Comparison of ENCODE assay signal across 8 cellular contexts in genomic region chr22:43187171-43188099, GRCh38. TPM values are rescaled to one million over a fixed set of nuclear protein-coding genes. Genes with fewer than 3 reads are reported as not detected.
DNase-seq lines count a peak whose midpoint lies in the region; ATAC-seq and TF ChIP-seq lines count a peak whose summit lies in the region.

No MANE protein-coding gene starts in this region.

- H3K36me3 Mint-ChIP-seq in activated naive CD4-positive, alpha-beta T cell treated with anti-CD3 and anti-CD28 coated beads for 36 hours (ENCODE audit: low read depth): peaks cover 2% of the 10 kb centered on the region

- no peaks in the 10 kb centered on the region for H3K27me3 ChIP-seq in SJSA1 (replicated peaks)

- peak; percentile 76 for TF ChIP-seq CTCF in GM10266 (IDR thresholded peaks at IDR 0.05; ENCODE audit: control insufficient read depth, insufficient read depth, low read depth, missing control alignments)

- H3K27ac ChIP-seq in SJSA1: peak overlapping the region; percentile 85

- H3K9me3 ChIP-seq in SJSA1 (replicated peaks): no peaks in the 10 kb centered on the region; the same call in 1 of the 2 replicates

- peak; percentile 75 for ATAC-seq in HG02571 (IDR thresholded peaks at IDR 0.05; ENCODE audit: unreplicated experiment)

- H3K4me1 Mint-ChIP-seq in activated naive CD4-positive, alpha-beta T cell treated with anti-CD3 and anti-CD28 coated beads for 36 hours (ENCODE audit: low read depth): peaks cover 23% of the 10 kb centered on the region

- intact Hi-C loops in activated naive CD4-positive, alpha-beta T cell treated with anti-CD3 and anti-CD28 coated beads for 36 hours (cut with micrococcal nuclease): loop anchor here (1.0 to 5.0 kb wide), 8 partner anchors 37 to 573 kb away; partner anchors contain the start of genes ARFGAP3, BIK, MCAT and POLDIP3

- peaks cover 12% of the 10 kb centered on the region for H3K36me3 ChIP-seq in SJSA1

- peaks cover 55% of the 10 kb centered on the region for H3K4me1 ChIP-seq in SJSA1 (replicated peaks)

- CTCF ChIA-PET in activated naive CD4-positive, alpha-beta T cell treated with anti-CD3 and anti-CD28 coated beads for 36 hours (lab: Charles Lee): interaction anchor here (0.6 to 1.5 kb wide), 9 partner anchors 10 to 628 kb away, joined by 3 to 5 read pairs (median 3); partner anchors contain the start of gene MCAT

- H3K27ac Mint-ChIP-seq in activated naive CD4-positive, alpha-beta T cell treated with anti-CD3 and anti-CD28 coated beads for 36 hours: peak overlapping the region; percentile 95

- peak overlapping the region; percentile 87 for H3K4me3 Mint-ChIP-seq in activated naive CD4-positive, alpha-beta T cell treated with anti-CD3 and anti-CD28 coated beads for 36 hours

- H3K27me3 Mint-ChIP-seq in activated naive CD4-positive, alpha-beta T cell treated with anti-CD3 and anti-CD28 coated beads for 36 hours (ENCODE audit: low read depth): no peaks in the 10 kb centered on the region

- peak overlapping the region; percentile 98 for H3K4me3 ChIP-seq in SJSA1

- DNase-seq in GM10266 (ENCODE audit: extremely low spot score) (peak; percentile 98), NAMALWA (ENCODE audit: low spot score) (peak; percentile 96), SJSA1 (ENCODE audit: low read depth in 1 of 2, low spot score in 2 of 2) (peak; percentile 96 to 98), germinal center (ENCODE audit: low spot score) (peak; percentile 97), nucleus accumbens (lab: John Stamatoyannopoulos, UW) (peak; percentile 51 to 96 (median 90)), superior temporal gyrus (ENCODE audit: extremely low spot score) (peak; percentile 92)
- DNase-seq in activated naive CD4-positive, alpha-beta T cell treated with anti-CD3 and anti-CD28 coated beads for 36 hours: peak; percentile 98

- no peaks in the 10 kb centered on the region for H3K9me3 Mint-ChIP-seq in activated naive CD4-positive, alpha-beta T cell treated with anti-CD3 and anti-CD28 coated beads for 36 hours

RNA-seq across cellular contexts. Expression of gene TTLL12, which starts 0.5 kb away (rescaled TPM):
- total RNA-seq in SJSA1 (2014; rRNA removed; shearing (Covaris generic)): 35.6 and 50.4 TPM in 2 replicates
- 10 to 100 TPM; 63.1 to 64.6 TPM for total RNA-seq in activated naive CD4-positive, alpha-beta T cell treated with anti-CD3 and anti-CD28 coated beads for 36 hours

RNA-seq across cellular contexts. Expression of gene TSPO, which starts 36.1 kb away (rescaled TPM):
- total RNA-seq in SJSA1 (2014; rRNA removed; shearing (Covaris generic)): 378 and 396 TPM in 2 replicates
- 100 to 1,000 TPM; 112 to 121 TPM for total RNA-seq in activated naive CD4-positive, alpha-beta T cell treated with anti-CD3 and anti-CD28 coated beads for 36 hours

RNA-seq across cellular contexts. Expression of gene MCAT, which starts 44.2 kb away (rescaled TPM):
- total RNA-seq in SJSA1 (2014; rRNA removed; shearing (Covaris generic)): 13.5 and 14.7 TPM in 2 replicates
- total RNA-seq in activated naive CD4-positive, alpha-beta T cell treated with anti-CD3 and anti-CD28 coated beads for 36 hours: 10 to 100 TPM in 1 of 2 experiments, 1 to 10 TPM in 1; 10.0 to 10.5 TPM

Comparison
In these comparisons a context has a peak if more than half of its experiments do, and no peak if none do; other contexts are left out.
1. Peak in every context shown above with its lines: DNase-seq, ATAC-seq, H3K4me3 ChIP-seq and H3K27ac ChIP-seq.